ENCODE assay signal across 8 cellular contexts in the genomic region with DNA sequence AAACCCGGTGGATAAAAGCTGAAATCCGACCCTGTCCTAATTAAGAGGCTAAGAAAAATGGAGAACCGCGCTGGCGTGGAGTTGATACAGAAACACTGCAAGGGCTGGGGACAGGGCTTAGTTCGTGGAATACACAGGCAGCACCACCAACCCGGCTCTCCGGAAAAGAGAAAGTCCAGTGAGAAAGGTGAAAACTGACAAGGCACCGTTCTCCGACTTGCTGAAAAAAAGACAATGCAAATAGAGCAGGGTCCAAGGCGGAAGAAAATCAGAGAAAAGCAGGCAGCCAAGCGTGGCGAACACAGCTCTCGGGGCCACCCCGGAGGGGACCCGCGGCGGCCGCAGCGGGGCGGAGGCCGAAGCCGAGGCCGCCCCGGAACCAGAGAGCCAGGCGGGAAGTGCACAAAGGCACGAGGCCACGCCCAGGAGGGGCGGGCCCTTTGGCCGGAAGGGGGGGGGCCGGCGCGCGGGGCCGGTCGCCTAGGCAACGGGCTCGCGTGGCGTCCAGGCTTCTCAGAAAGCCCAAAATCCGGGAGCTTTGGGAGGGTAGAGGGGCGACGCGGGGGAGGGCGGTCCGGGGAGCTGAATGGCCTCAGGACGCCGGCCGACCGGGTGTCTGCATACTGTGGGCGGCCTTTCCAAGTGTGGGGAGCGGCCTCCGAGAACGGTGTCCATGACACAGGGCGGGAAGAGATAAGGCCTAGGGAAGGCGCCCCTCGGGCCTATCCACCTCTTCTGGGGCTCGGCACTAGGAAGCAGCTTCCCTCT.
A peak's percentile ranks its signal among the peaks of the same experiment; 100 is the strongest.
DNase-seq lines count a peak whose midpoint lies in the region; ATAC-seq and TF ChIP-seq lines count a peak whose summit lies in the region.

No MANE protein-coding gene starts in this region.

- DNase-seq in NK-92 treated with Interleukin-12 subunit alpha and Interleukin-12 subunit beta, amount 100 ng/mL, for 24 hours (lab: John Stamatoyannopoulos, UW), result peak; percentile 83
- DNase-seq in NK-92 (lab: John Stamatoyannopoulos, UW; ENCODE audit: unreplicated experiment), result no peak
- DNase-seq in NCI-H2081 (lab: John Stamatoyannopoulos, UW), result peak; percentile 90 to 92
- DNase-seq in UCSD-AML1 (lab: John Stamatoyannopoulos, UW; ENCODE audit: unreplicated experiment), result peak; percentile 90
- peak; percentile 63 for DNase-seq in brain microvascular endothelial cell
- DNase-seq in skeletal muscle cell (ENCODE audit: low read depth), result no peak

- no peaks in the 10 kb centered on the region for H3K36me3 ChIP-seq in brain microvascular endothelial cell (replicated peaks)
- no peaks in the 10 kb centered on the region for H3K36me3 ChIP-seq in iPS-15b (ENCODE audit: control insufficient read depth, insufficient read depth, low read length)

- H3K27ac ChIP-seq in brain microvascular endothelial cell, result peak overlapping the region; percentile 89

- H3K4me1 ChIP-seq in iPS-15b (ENCODE audit: control insufficient read depth, insufficient read depth, low read length), result peaks cover 6% of the 10 kb centered on the region

- TF ChIP-seq CTCF in brain microvascular endothelial cell (IDR thresholded peaks at IDR 0.05; ENCODE audit: low read depth, low read length, missing control alignments), result no peak

- H3K27me3 ChIP-seq in brain microvascular endothelial cell (replicated peaks), result no peaks in the 10 kb centered on the region
- no peaks in the 10 kb centered on the region for H3K27me3 ChIP-seq in iPS-15b (ENCODE audit: control insufficient read depth, insufficient read depth, low read length)

- in situ Hi-C loops in brain microvascular endothelial cell (cut with HindIII; ENCODE audit: low pct_ligation_motif_present, low sequenced_read_pairs), result no loop called here

- ATAC-seq in HG02981 (IDR thresholded peaks at IDR 0.05; ENCODE audit: unreplicated experiment), result peak; percentile 29

- H3K4me3 ChIP-seq in brain microvascular endothelial cell (ENCODE audit: low read depth, low read length) (peak overlapping the region; percentile 90), iPS-15b (ENCODE audit: low read depth, low read length) (peak overlapping the region; percentile 97), skeletal muscle cell (ENCODE audit: low read depth, low read length) (peak overlapping the region; percentile 97)

- H3K9me3 ChIP-seq in iPS-15b (ENCODE audit: control insufficient read depth, insufficient read depth, low read length), result no peaks in the 10 kb centered on the region

- H3K9ac ChIP-seq in iPS-15b (ENCODE audit: low read depth, low read length), result peak overlapping the region; percentile 90

Comparison
In these comparisons a context has a peak if more than half of its experiments do, and no peak if none do; other contexts are left out.
1. DNase-seq: peak in NK-92 treated with Interleukin-12 subunit alpha and Interleukin-12 subunit beta, amount 100 ng/mL, for 24 hours (single experiment), NCI-H2081 (2 of 2), UCSD-AML1 (single experiment) and brain microvascular endothelial cell (single experiment); none in NK-92 (single experiment) and skeletal muscle cell (single experiment).
2. Peak in every context shown above with its lines, with median percentiles within 50 percentile points of each other: H3K4me3 ChIP-seq.